In genomic region chr9:113993838-113994540, GRCh38 we compare ENCODE assay signal across 8 cellular contexts.
DNase-seq lines count a peak whose midpoint lies in the region; ATAC-seq and TF ChIP-seq lines count a peak whose summit lies in the region.

No MANE protein-coding gene starts in this region.

- H3K36me3 Mint-ChIP-seq in T-helper 17 cell (ENCODE audit: low read depth) = no peaks in the 10 kb centered on the region

- H3K4me3 Mint-ChIP-seq in T-helper 17 cell = no peak overlapping the region

- H3K27me3 Mint-ChIP-seq in T-helper 17 cell = peaks cover 11% of the 10 kb centered on the region

- H3K36me3 ChIP-seq in cardiac muscle cell = peaks cover 3% of the 10 kb centered on the region

- peak overlapping the region; percentile 51 for H3K27ac Mint-ChIP-seq in T-helper 17 cell

- H3K4me3 ChIP-seq in cardiac muscle cell = no peak overlapping the region
- H3K4me3 ChIP-seq in skeletal muscle cell (ENCODE audit: low read depth, low read length) = no peak overlapping the region

- H3K4me1 Mint-ChIP-seq in T-helper 17 cell = peaks cover 3% of the 10 kb centered on the region

- no peaks in the 10 kb centered on the region for H3K27me3 ChIP-seq in cardiac muscle cell

- H3K27ac ChIP-seq in cardiac muscle cell = no peak overlapping the region

- H3K9me3 ChIP-seq in T-helper 17 cell (ENCODE audit: control insufficient read depth, low read length, poor library complexity, severe bottlenecking) (no peaks in the 10 kb centered on the region), cardiac muscle cell (ENCODE audit: low read depth) (no peaks in the 10 kb centered on the region)

- no peak for ATAC-seq in T-helper 17 cell
- ATAC-seq in HG03457 (IDR thresholded peaks at IDR 0.05; ENCODE audit: unreplicated experiment) = no peak
- no peak for ATAC-seq in GM19452 (IDR thresholded peaks at IDR 0.05; ENCODE audit: unreplicated experiment)
- no peak for ATAC-seq in GM21528 (IDR thresholded peaks at IDR 0.05; ENCODE audit: low FRiP score, unreplicated experiment)

- peak; percentile 68 to 71 for DNase-seq in Kasumi-1 (lab: John Stamatoyannopoulos, UW)
- no peak for DNase-seq in T-helper 17 cell
- peak in 1 of 2 donors; percentile 89 for DNase-seq in cardiac muscle cell (ENCODE audit: low read depth in 1 of 2, low spot score in 1 of 2)
- DNase-seq in skeletal muscle cell (ENCODE audit: low read depth) = peak; percentile 35
- no peak for DNase-seq in activated gamma-delta T cell treated with Interleukin-2 at 50 U/mL for 16 hours

- peak; percentile 8 for TF ChIP-seq CTCF in cardiac muscle cell (IDR thresholded peaks at IDR 0.05; ENCODE audit: low read depth, low read length)

- no peaks in the 10 kb centered on the region for H3K4me1 ChIP-seq in cardiac muscle cell (ENCODE audit: low read depth)

Comparison
In these comparisons a context has a peak if more than half of its experiments do, and no peak if none do; other contexts are left out.
1. DNase-seq: peak in Kasumi-1 (2 of 2) and skeletal muscle cell (single experiment); none in T-helper 17 cell (0 of 3) and activated gamma-delta T cell treated with Interleukin-2 at 50 U/mL for 16 hours (single experiment).